Comparison of ENCODE assay signal across 17 cellular contexts in the genomic region with DNA sequence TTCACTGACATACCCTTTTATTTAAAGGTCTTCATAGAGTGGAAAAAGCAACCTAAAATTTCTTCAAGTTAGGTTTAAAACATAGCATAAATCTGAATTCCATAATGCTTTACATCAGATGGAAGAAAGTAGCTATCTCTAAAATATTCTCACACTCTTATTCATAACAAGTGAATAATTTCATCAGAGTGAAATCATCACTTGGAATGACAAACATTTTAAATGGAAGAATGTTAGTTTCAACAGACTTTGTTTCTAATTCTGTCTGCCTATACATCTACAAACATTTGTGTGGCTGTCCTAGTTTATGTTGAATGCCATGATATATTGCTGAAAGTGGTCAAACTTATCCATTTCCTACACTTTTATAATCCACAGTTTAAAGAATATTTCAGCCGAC. TPM values are rescaled to one million over a fixed set of nuclear protein-coding genes. Genes with fewer than 3 reads are reported as not detected.
DNase-seq lines count a peak whose midpoint lies in the region; ATAC-seq and TF ChIP-seq lines count a peak whose summit lies in the region.
"Had no signal": no experiment of that assay in that cellular context is flagged by ENCODE, and none has a peak within 500 bp of the region (broad histone marks: within the 10 kb centered on the region; RNA-seq: fewer than 3 reads in every experiment).

No MANE protein-coding gene starts in this region.

- no peaks in the 10 kb centered on the region for H3K4me1 Mint-ChIP-seq in Caco-2 (ENCODE audit: low read depth, unreplicated experiment)

- TF ChIP-seq RAD21 in IMR-90 (IDR thresholded peaks at IDR 0.05; ENCODE audit: low read length) = no peak

- H3K4me3 ChIP-seq in IMR-90 (ENCODE audit: insufficient read depth, low read depth, low read length) (no peak overlapping the region), fibroblast of lung (replicated peaks in 1 of 4; ENCODE audit: control extremely low read depth in 1 of 4, insufficient read depth in 1 of 4, low read depth in 3 of 4, low read length in 4 of 4) (no peak overlapping the region), skeletal muscle satellite cell (ENCODE audit: low read length) (no peak overlapping the region), Caco-2 (ENCODE audit: low read depth, low read length) (no peak overlapping the region), prostate gland (no peak overlapping the region)
- H3K4me3 ChIP-seq: BLaER1 had no signal

- H3K56ac ChIP-seq in IMR-90 (ENCODE audit: extremely low read depth, insufficient read depth, low read length) = no peak overlapping the region

- no peaks in the 10 kb centered on the region for H3K9me3 Mint-ChIP-seq in Caco-2 (ENCODE audit: unreplicated experiment)

- in situ Hi-C loops in IMR-90 (cut with MboI; ENCODE audit: low sequenced_read_pairs) = no loop called here

- TF ChIP-seq POLR2A in IMR-90 (IDR thresholded peaks at IDR 0.05; ENCODE audit: low read depth, low read length) (no peak), prostate gland (IDR thresholded peaks at IDR 0.05) (no peak)

- H3K4me2 ChIP-seq in IMR-90 (ENCODE audit: low read depth, low read length) (peak overlapping the region; percentile 60; the same call in 1 of the 2 replicates), fibroblast of lung (ENCODE audit: extremely low read depth, insufficient read depth, low read length) (peak overlapping the region; percentile 58), skeletal muscle satellite cell (ENCODE audit: low read length) (no peak overlapping the region)
- H3K4me2 ChIP-seq: BLaER1 had no signal

- no peak overlapping the region for H4K91ac ChIP-seq in IMR-90 (ENCODE audit: insufficient read depth, low read depth, low read length)

- no peaks in the 10 kb centered on the region for H3K79me1 ChIP-seq in IMR-90 (ENCODE audit: low read depth in 1 of 2, low read length in 2 of 2)

- peak overlapping the region; percentile 96; the same call in 1 of the 2 replicates for H3K18ac ChIP-seq in IMR-90 (ENCODE audit: low read depth, low read length)

- CTCF ChIA-PET in IMR-90 (lab: Yijun Ruan, JAX) (no interaction called here), Caco-2 (lab: Charles Lee) (no interaction called here)

- ATAC-seq in IMR-90 (ENCODE audit: low read depth) = peak; percentile 40
- ATAC-seq: PC-3 had no signal

- no peak overlapping the region for H3K4ac ChIP-seq in IMR-90 (ENCODE audit: low read depth, low read length)

- H3K9ac ChIP-seq in IMR-90 (ENCODE audit: low read depth, low read length) (no peak overlapping the region), fibroblast of lung (ENCODE audit: insufficient read depth, low read length) (no peak overlapping the region), skeletal muscle satellite cell (ENCODE audit: low read depth, low read length) (peak overlapping the region; percentile 9)
- H3K9ac ChIP-seq: BLaER1 had no signal

- peak overlapping the region; percentile 58; the same call in 1 of the 2 replicates for H4K5ac ChIP-seq in IMR-90 (ENCODE audit: low read depth, low read length)

- no peak overlapping the region for H2AK5ac ChIP-seq in IMR-90 (ENCODE audit: low read depth, low read length)

- H2AFZ ChIP-seq in IMR-90 (replicated peaks; ENCODE audit: low read length, poor library complexity) (no peak overlapping the region), fibroblast of lung (ENCODE audit: low read length) (no peak overlapping the region)

- H3K4me3 Mint-ChIP-seq in Caco-2 (ENCODE audit: unreplicated experiment) = no peak overlapping the region
- H3K4me3 Mint-ChIP-seq: CD4-positive, alpha-beta T cell had no signal

- WGBS in IMR-90 (ENCODE audit: extremely low coverage in 2 of 2, insufficient read length in 1 of 2), 2 experiments = no CpG with 5 or more reads among the region's 1 CpG
- 87% methylated on average over 1 of the region's 1 CpG for WGBS in prostate gland

- DNase-seq in EH (ENCODE audit: low read depth) (peak; percentile 51), IMR-90 (peak; percentile 59), fibroblast of lung (ENCODE audit: low read depth in 2 of 2) (no peak), Caco-2 (no peak), prostate gland (ENCODE audit: low spot score) (no peak), NCI-H526 (lab: John Stamatoyannopoulos, UW) (no peak)
- DNase-seq: CD4-positive, alpha-beta T cell; GDM1; HCEC 1CT; KG1; NCI-H2081; NCI-H2227 treated with DMSO at 0.1 percent for 48 hours; NCI-H774; PC-3 had no signal

- H2BK20ac ChIP-seq in IMR-90 (ENCODE audit: low read depth, low read length) = peak overlapping the region; percentile 2; the same call in 1 of the 2 replicates

- H3K4me1 ChIP-seq in IMR-90 (ENCODE audit: control insufficient read depth, insufficient read depth, low read length) (peaks cover 4% of the 10 kb centered on the region; the same call in 1 of the 2 replicates), fibroblast of lung (ENCODE audit: control insufficient read depth, extremely low read depth, insufficient read depth, low read length) (no peaks in the 10 kb centered on the region), skeletal muscle satellite cell (ENCODE audit: control insufficient read depth, insufficient read depth, low read length) (peaks cover 11% of the 10 kb centered on the region), Caco-2 (no peaks in the 10 kb centered on the region), prostate gland (replicated peaks) (no peaks in the 10 kb centered on the region)
- H3K4me1 ChIP-seq: BLaER1 had no signal

- no peak overlapping the region for H2BK15ac ChIP-seq in IMR-90 (ENCODE audit: low read depth, low read length)

- no TSS peak for BruUV-seq in IMR-90 (replicated peaks; lab: Mats Ljungman, UMichigan)
- BruUV-seq in Caco-2 (replicated peaks; lab: Mats Ljungman, UMichigan) = no TSS peak

- POLR2A ChIA-PET in IMR-90 (lab: Charles Lee; ENCODE audit: unreplicated experiment) (no interaction called here), Caco-2 (lab: Charles Lee) (no interaction called here)

- H3K36me3 Mint-ChIP-seq in Caco-2 (ENCODE audit: insufficient read depth, unreplicated experiment) = no peaks in the 10 kb centered on the region

- TF ChIP-seq CTCF in IMR-90 (conservative IDR thresholded peaks at IDR 0.05; ENCODE audit: low read depth, low read length) (no peak), fibroblast of lung (conservative IDR thresholded peaks at IDR 0.05 in 1 of 2, IDR thresholded peaks at IDR 0.05 in 1 of 2; ENCODE audit: low read depth in 1 of 2, low read length in 2 of 2) (no peak), Caco-2 (IDR thresholded peaks at IDR 0.05; ENCODE audit: insufficient read depth in 1 of 2, low read depth in 1 of 2, low read length in 1 of 2, severe bottlenecking in 1 of 2, unreplicated experiment in 1 of 2) (no peak), prostate gland (IDR thresholded peaks at IDR 0.05) (no peak)

- H3K9me3 ChIP-seq in IMR-90 (ENCODE audit: control insufficient read depth, insufficient read depth, low read length) (no peaks in the 10 kb centered on the region), fibroblast of lung (ENCODE audit: control insufficient read depth, insufficient read depth, low read depth, low read length) (no peaks in the 10 kb centered on the region), skeletal muscle satellite cell (replicated peaks; ENCODE audit: low read length) (no peaks in the 10 kb centered on the region), Caco-2 (no peaks in the 10 kb centered on the region), prostate gland (no peaks in the 10 kb centered on the region)
- H3K9me3 ChIP-seq: BLaER1 had no signal

- H2BK5ac ChIP-seq in IMR-90 (ENCODE audit: low read depth, low read length, poor library complexity, severe bottlenecking) = peak overlapping the region; percentile 87

- H3K27me3 Mint-ChIP-seq in Caco-2 (ENCODE audit: insufficient read depth, unreplicated experiment) = peaks cover 3% of the 10 kb centered on the region
- H3K27me3 Mint-ChIP-seq: CD4-positive, alpha-beta T cell had no signal

- no peaks in the 10 kb centered on the region for H4K20me1 ChIP-seq in IMR-90 (ENCODE audit: insufficient read depth, low read length)
- no peaks in the 10 kb centered on the region for H4K20me1 ChIP-seq in fibroblast of lung (ENCODE audit: control insufficient read depth, extremely low read depth, insufficient read depth, low read length)
- H4K20me1 ChIP-seq: BLaER1 had no signal

- H3K36me3 ChIP-seq in IMR-90 (ENCODE audit: control insufficient read depth, insufficient read depth, low read length) (no peaks in the 10 kb centered on the region), fibroblast of lung (ENCODE audit: control insufficient read depth, insufficient read depth, low read length) (no peaks in the 10 kb centered on the region), skeletal muscle satellite cell (ENCODE audit: insufficient read depth, low read length) (no peaks in the 10 kb centered on the region), Caco-2 (ENCODE audit: control insufficient read depth, insufficient read depth, low read length) (no peaks in the 10 kb centered on the region), prostate gland (no peaks in the 10 kb centered on the region)
- H3K36me3 ChIP-seq: BLaER1 had no signal

- dilution Hi-C loops in IMR-90 (cut with HindIII; ENCODE audit: low sequenced_read_pairs, unreplicated experiment) = no loop called here

- H3K27ac Mint-ChIP-seq in Caco-2 (ENCODE audit: unreplicated experiment) = no peak overlapping the region
- H3K27ac Mint-ChIP-seq: CD4-positive, alpha-beta T cell had no signal

- intact Hi-C loops in IMR-90 (cut with micrococcal nuclease) = loop anchor here (2.0 to 5.0 kb wide), 3 partner anchors 364 to 759 kb away; no protein-coding TSS in a partner anchor
- intact Hi-C loops in Caco-2 (cut with micrococcal nuclease; ENCODE audit: unreplicated experiment) = no loop called here
- intact Hi-C loops in prostate gland (cut with DNase I) = loop anchor here (2.0 kb wide), 1 partner anchor 365 kb away; no protein-coding TSS in a partner anchor

- peak overlapping the region; percentile 39; the same call in 1 of the 2 replicates for H2BK120ac ChIP-seq in IMR-90 (ENCODE audit: low read depth, low read length)

- no peaks in the 10 kb centered on the region for H3K27me3 ChIP-seq in IMR-90 (ENCODE audit: control insufficient read depth, insufficient read depth, low read length)
- H3K27me3 ChIP-seq in fibroblast of lung (ENCODE audit: control insufficient read depth, insufficient read depth, low read length) = no peaks in the 10 kb centered on the region
- H3K27me3 ChIP-seq in skeletal muscle satellite cell (ENCODE audit: control insufficient read depth, insufficient read depth, low read length) = no peaks in the 10 kb centered on the region
- H3K27me3 ChIP-seq in Caco-2 (replicated peaks; ENCODE audit: control insufficient read depth, insufficient read depth, low read length) = no peaks in the 10 kb centered on the region
- no peaks in the 10 kb centered on the region for H3K27me3 ChIP-seq in prostate gland (replicated peaks; ENCODE audit: insufficient read depth)
- H3K27me3 ChIP-seq: BLaER1 had no signal

- no peaks in the 10 kb centered on the region for H3K79me2 ChIP-seq in fibroblast of lung (ENCODE audit: control insufficient read depth, insufficient read depth, low read length)

- H3K14ac ChIP-seq in IMR-90 (replicated peaks; ENCODE audit: low read depth, low read length) = no peak overlapping the region

- no peak overlapping the region for H3K23ac ChIP-seq in IMR-90 (ENCODE audit: low read depth, low read length)

- H4K8ac ChIP-seq in IMR-90 (ENCODE audit: low read depth in 2 of 2, low read length in 2 of 2) = no peak overlapping the region; a peak in 1 of 4 replicates

- H3K27ac ChIP-seq in IMR-90 (ENCODE audit: insufficient read depth, low read length) (no peak overlapping the region), fibroblast of lung (ENCODE audit: insufficient read depth, low read length) (no peak overlapping the region), prostate gland (no peak overlapping the region)
- H3K27ac ChIP-seq: BLaER1 had no signal

- H2AK9ac ChIP-seq in IMR-90 (replicated peaks; ENCODE audit: low read depth, low read length, poor library complexity) = no peak overlapping the region

- no peaks in the 10 kb centered on the region for H3K9me1 ChIP-seq in IMR-90 (ENCODE audit: insufficient read depth, low read length)

RNA-seq across cellular contexts. Expression of gene CNTN3, which starts 16.9 kb away (rescaled TPM):
- 3.3 and 3.6 TPM in 2 replicates for total RNA-seq in IMR-90 (2012; rRNA removed)
- polyA plus RNA-seq in IMR-90 (2012; rRNA removed) = 2.2 and 3.5 TPM in 2 replicates
- polyA plus RNA-seq in IMR-90 (2012; cell fraction: cytosol; rRNA removed) = 0.68 and 1.2 TPM in 2 replicates
- 1.1 and 14.1 TPM in 2 replicates for polyA plus RNA-seq in IMR-90 (2012; cell fraction: nucleus; rRNA removed; ENCODE audit: low replicate concordance)
- total RNA-seq in fibroblast of lung = 3.9 and 8.3 TPM in 2 replicates
- 3.2 and 4.3 TPM in 2 replicates for polyA plus RNA-seq in fibroblast of lung
- polyA plus RNA-seq in fibroblast of lung (2012) = 3.3 and 3.5 TPM in 2 replicates
- 0.86 and 1.5 TPM in 2 replicates for polyA minus RNA-seq in fibroblast of lung (ENCODE audit: low replicate concordance)
- 0.76 and 1.3 TPM in 2 replicates for total RNA-seq in skeletal muscle satellite cell (2012; rRNA removed)
- not detected in 2 replicates for total RNA-seq in Caco-2 (2022)
- 1 to 10 TPM; 5.2 to 8.2 TPM for total RNA-seq in prostate gland
- total RNA-seq: A172; CD4-positive, alpha-beta T cell; PC-3 had no signal

Comparison
In these comparisons a context has a peak if more than half of its experiments do, and no peak if none do; other contexts are left out.
1. DNase-seq: peak in EH (single experiment) and IMR-90 (single experiment); none in fibroblast of lung (0 of 2), Caco-2 (0 of 2), prostate gland (single experiment) and NCI-H526 (0 of 2).